In the genomic region with DNA sequence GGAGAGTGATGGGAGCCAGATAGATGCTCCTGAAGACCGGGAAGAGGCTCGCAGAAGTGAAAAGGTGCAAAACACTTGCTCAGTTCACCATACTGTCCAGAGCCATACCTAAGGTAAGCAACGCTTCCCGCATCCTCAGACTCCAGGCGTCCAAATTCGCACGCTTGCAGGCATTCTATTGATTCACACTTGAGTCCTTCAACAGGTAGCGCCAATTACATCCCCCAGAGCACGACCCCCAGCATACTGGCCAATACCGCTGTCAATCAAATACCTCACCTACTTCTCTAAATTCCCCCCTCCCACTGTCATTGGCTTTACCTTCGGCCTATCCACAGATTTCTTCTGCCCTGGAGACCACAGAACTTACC, we compare ENCODE assay signal across 8 cellular contexts. TPM values are rescaled to one million over a fixed set of nuclear protein-coding genes. Genes with fewer than 3 reads are reported as not detected.
DNase-seq lines count a peak whose midpoint lies in the region; ATAC-seq and TF ChIP-seq lines count a peak whose summit lies in the region.

No MANE protein-coding gene starts in this region.

- no peak overlapping the region for H3K4me3 ChIP-seq in Caco-2 (ENCODE audit: low read depth, low read length)
- peak overlapping the region; percentile 42 for H3K4me3 ChIP-seq in astrocyte of the cerebellum (ENCODE audit: low read depth, low read length)
- peak overlapping the region; percentile 81 for H3K4me3 ChIP-seq in neural cell (ENCODE audit: low read length)

- H3K27me3 ChIP-seq in Caco-2 (replicated peaks; ENCODE audit: control insufficient read depth, insufficient read depth, low read length), result 0 out of 2 replicates have a peak, but pooled peaks cover 2% of the 10 kb centered on the region
- no peaks in the 10 kb centered on the region for H3K27me3 ChIP-seq in neural cell (ENCODE audit: insufficient read depth, low read depth, low read length)

- H2AFZ ChIP-seq in neural cell (ENCODE audit: low read depth, low read length), result peak overlapping the region; percentile 5

- H3K4me1 ChIP-seq in Caco-2, result no peaks in the 10 kb centered on the region

- H3K79me2 ChIP-seq in neural cell (replicated peaks; ENCODE audit: insufficient read depth, low read length), result peaks cover 4% of the 10 kb centered on the region

- no peaks in the 10 kb centered on the region for H3K36me3 Mint-ChIP-seq in Caco-2 (ENCODE audit: insufficient read depth, unreplicated experiment)

- no peaks in the 10 kb centered on the region for H3K9me3 Mint-ChIP-seq in Caco-2 (ENCODE audit: unreplicated experiment)

- H3K9me2 ChIP-seq in neural cell (ENCODE audit: insufficient read depth, low read length), result no peaks in the 10 kb centered on the region

- no peaks in the 10 kb centered on the region for H3K36me3 ChIP-seq in Caco-2 (ENCODE audit: control insufficient read depth, insufficient read depth, low read length)
- no peaks in the 10 kb centered on the region for H3K36me3 ChIP-seq in neural cell (ENCODE audit: insufficient read depth, low read length)

- peak; percentile 43 for ATAC-seq in HG02938 (IDR thresholded peaks at IDR 0.05; ENCODE audit: unreplicated experiment)

- no peak for TF ChIP-seq CTCF in Caco-2 (IDR thresholded peaks at IDR 0.05; ENCODE audit: insufficient read depth in 1 of 2, low read depth in 1 of 2, low read length in 1 of 2, severe bottlenecking in 1 of 2, unreplicated experiment in 1 of 2)
- no peak for TF ChIP-seq CTCF in astrocyte of the cerebellum (IDR thresholded peaks at IDR 0.05; ENCODE audit: low read depth, low read length, missing control alignments)
- no peak for TF ChIP-seq CTCF in neural cell (IDR thresholded peaks at IDR 0.05; ENCODE audit: poor library complexity, severe bottlenecking)

- H3K4me3 Mint-ChIP-seq in Caco-2 (ENCODE audit: unreplicated experiment), result peak overlapping the region; percentile 81

- H3K4me1 Mint-ChIP-seq in Caco-2 (ENCODE audit: low read depth, unreplicated experiment), result peaks cover 7% of the 10 kb centered on the region

- H3K9me3 ChIP-seq in Caco-2 (no peaks in the 10 kb centered on the region), neural cell (ENCODE audit: low read length) (no peaks in the 10 kb centered on the region)

- TF ChIP-seq EP300 in neural cell (conservative IDR thresholded peaks at IDR 0.05; ENCODE audit: poor library complexity, severe bottlenecking), result no peak

- H4K20me1 ChIP-seq in neural cell (ENCODE audit: insufficient read depth), result no peaks in the 10 kb centered on the region

- no peak overlapping the region for H3K27ac Mint-ChIP-seq in Caco-2 (ENCODE audit: unreplicated experiment)

- POLR2A ChIA-PET in Caco-2 (lab: Charles Lee), result interaction anchor here (0.6 kb wide), 1 partner anchor 312 kb away, joined by 3 read pairs; a partner anchor contains a TSS

- H3K27ac ChIP-seq in neural cell (ENCODE audit: low read length), result peak overlapping the region; percentile 74

- no peak for DNase-seq in Caco-2
- no peak for DNase-seq in astrocyte of the cerebellum (ENCODE audit: low read depth)
- DNase-seq in glomerular visceral epithelial cell (ENCODE audit: extremely low spot score), result no peak
- no peak for DNase-seq in midbrain (lab: John Stamatoyannopoulos, UW)
- DNase-seq in HK-2 (ENCODE audit: unreplicated experiment), result no peak
- DNase-seq in hepatic stellate cell (ENCODE audit: low spot score), result no peak

- peak overlapping the region; percentile 27 for H3K4me2 ChIP-seq in neural cell (ENCODE audit: low read length)

- in situ Hi-C loops in astrocyte of the cerebellum (cut with HindIII; ENCODE audit: low sequenced_read_pairs), result no loop called here

- peaks cover 28% of the 10 kb centered on the region for H3K27me3 Mint-ChIP-seq in Caco-2 (ENCODE audit: insufficient read depth, unreplicated experiment)

- no TSS peak for BruUV-seq in Caco-2 (replicated peaks; lab: Mats Ljungman, UMichigan)

- H3K9ac ChIP-seq in neural cell (ENCODE audit: low read length), result peak overlapping the region; percentile 79

- intact Hi-C loops in Caco-2 (cut with micrococcal nuclease; ENCODE audit: unreplicated experiment), result no loop called here

- no peaks in the 10 kb centered on the region for H3F3A ChIP-seq in neural cell (ENCODE audit: insufficient read depth, low read length, poor library complexity, severe bottlenecking)

- TF ChIP-seq RAD21 in neural cell (conservative IDR thresholded peaks at IDR 0.05), result no peak

- CTCF ChIA-PET in Caco-2 (lab: Charles Lee), result no interaction called here

TF ChIP-seq in neural cell, 6 proteins besides CTCF, POLR2A, EP300 and RAD21:
- no peak for TF ChIP-seq MXI1 (conservative IDR thresholded peaks at IDR 0.05; ENCODE audit: poor library complexity, severe bottlenecking)
- TF ChIP-seq POLR2AphosphoS5 (IDR thresholded peaks at IDR 0.05), result no peak
- TF ChIP-seq TAF1 (IDR thresholded peaks at IDR 0.05; ENCODE audit: low read depth), result no peak
- TF ChIP-seq SMC3 (conservative IDR thresholded peaks at IDR 0.05; ENCODE audit: poor library complexity), result no peak
- TF ChIP-seq, protein P1, sequence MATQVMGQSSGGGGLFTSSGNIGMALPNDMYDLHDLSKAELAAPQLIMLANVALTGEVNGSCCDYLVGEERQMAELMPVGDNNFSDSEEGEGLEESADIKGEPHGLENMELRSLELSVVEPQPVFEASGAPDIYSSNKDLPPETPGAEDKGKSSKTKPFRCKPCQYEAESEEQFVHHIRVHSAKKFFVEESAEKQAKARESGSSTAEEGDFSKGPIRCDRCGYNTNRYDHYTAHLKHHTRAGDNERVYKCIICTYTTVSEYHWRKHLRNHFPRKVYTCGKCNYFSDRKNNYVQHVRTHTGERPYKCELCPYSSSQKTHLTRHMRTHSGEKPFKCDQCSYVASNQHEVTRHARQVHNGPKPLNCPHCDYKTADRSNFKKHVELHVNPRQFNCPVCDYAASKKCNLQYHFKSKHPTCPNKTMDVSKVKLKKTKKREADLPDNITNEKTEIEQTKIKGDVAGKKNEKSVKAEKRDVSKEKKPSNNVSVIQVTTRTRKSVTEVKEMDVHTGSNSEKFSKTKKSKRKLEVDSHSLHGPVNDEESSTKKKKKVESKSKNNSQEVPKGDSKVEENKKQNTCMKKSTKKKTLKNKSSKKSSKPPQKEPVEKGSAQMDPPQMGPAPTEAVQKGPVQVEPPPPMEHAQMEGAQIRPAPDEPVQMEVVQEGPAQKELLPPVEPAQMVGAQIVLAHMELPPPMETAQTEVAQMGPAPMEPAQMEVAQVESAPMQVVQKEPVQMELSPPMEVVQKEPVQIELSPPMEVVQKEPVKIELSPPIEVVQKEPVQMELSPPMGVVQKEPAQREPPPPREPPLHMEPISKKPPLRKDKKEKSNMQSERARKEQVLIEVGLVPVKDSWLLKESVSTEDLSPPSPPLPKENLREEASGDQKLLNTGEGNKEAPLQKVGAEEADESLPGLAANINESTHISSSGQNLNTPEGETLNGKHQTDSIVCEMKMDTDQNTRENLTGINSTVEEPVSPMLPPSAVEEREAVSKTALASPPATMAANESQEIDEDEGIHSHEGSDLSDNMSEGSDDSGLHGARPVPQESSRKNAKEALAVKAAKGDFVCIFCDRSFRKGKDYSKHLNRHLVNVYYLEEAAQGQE (IDR thresholded peaks at IDR 0.05; ENCODE audit: borderline replicate concordance), result no peak

RNA-seq across cellular contexts. Expression of a gene that starts 0.4 kb away (rescaled TPM):
- total RNA-seq in Caco-2 (2022), result not detected in 2 replicates
- 7.6 and 9.3 TPM in 2 replicates for polyA plus RNA-seq in neural cell
- 36.5 and 40.1 TPM in 2 replicates for polyA minus RNA-seq in neural cell
